ENCODE assay signal across 21 cellular contexts in genomic region chr19:50213925-50214324, GRCh38. TPM values are rescaled to one million over a fixed set of nuclear protein-coding genes. Genes with fewer than 3 reads are reported as not detected.
"Had no signal": no experiment of that assay in that cellular context is flagged by ENCODE, and none has a peak within 500 bp of the region (broad histone marks: within the 10 kb centered on the region; RNA-seq: fewer than 3 reads in every experiment).

No MANE protein-coding gene starts in this region.

- H3K36me3 ChIP-seq: brain microvascular endothelial cell had no signal

- H3K4me1 ChIP-seq: heart right ventricle had no signal

- ATAC-seq: stimulated activated naive CD8-positive, alpha-beta T cell treated with anti-CD3 and anti-CD28 coated beads, Interleukin-15, Interleukin-2, amounts not matched to agents 100 U/mL and 50 U/mL, for 24 hours had no signal

- FAIRE-seq: urothelium cell line had no signal

- DNase-seq: activated CD4-positive, alpha-beta T cell treated with anti-CD3 and anti-CD28 coated beads, Interleukin-2, amount 50 U/mL, for 1 hour; activated CD8-positive, alpha-beta memory T cell treated with anti-CD3 and anti-CD28 coated beads for 24 hours; activated CD8-positive, alpha-beta memory T cell treated with anti-CD3 and anti-CD28 coated beads, Interleukin-2, amount 50 U/mL, for 48 hours; activated effector memory CD4-positive, alpha-beta T cell treated with Interleukin-2 at 50 U/mL for 16 hours; activated naive CD4-positive, alpha-beta T cell treated with anti-CD3 and anti-CD28 coated beads, Interleukin-2, amount 10 ng/mL, durations not matched to agents 7 days and 5 days; activated T-cell treated with anti-CD3 and anti-CD28 coated beads, Interleukin-2, amount 50 U/mL, for 48 hours; brain microvascular endothelial cell; erythroblast; gastrocnemius medialis; heart right ventricle; nephron progenitor cell; nucleus accumbens; retina; stimulated activated naive CD8-positive, alpha-beta T cell treated with anti-CD3 and anti-CD28 coated beads, Interleukin-15, Interleukin-2, amounts not matched to agents 100 U/mL and 50 U/mL, for 24 hours; T1000 had no signal

- H3K27me3 ChIP-seq: brain microvascular endothelial cell, gastrocnemius medialis had no signal

- H3K9me3 ChIP-seq: gastrocnemius medialis had no signal

- H3K4me3 ChIP-seq: coronary artery, gastrocnemius medialis, heart right ventricle had no signal

- H3K27ac ChIP-seq: brain microvascular endothelial cell, coronary artery, heart right ventricle had no signal

RNA-seq across cellular contexts. Expression of gene MYH14, which starts 10.5 kb away (rescaled TPM):
- total RNA-seq: myocyte; T-helper 1 cell treated with Interleukin-12 subunit alpha and Interleukin-12 subunit beta and Interleukin-4 antibody, amounts not matched to agents 30 ng/mL and 1 ng/mL, for 36 hours had no signal

RNA-seq across cellular contexts. Expression of gene IZUMO2, which starts 50.8 kb away (rescaled TPM):
- total RNA-seq: aorta; gastrocnemius medialis; heart right ventricle; lung microvascular endothelial cell; myocyte; T-helper 1 cell treated with Interleukin-12 subunit alpha and Interleukin-12 subunit beta and Interleukin-4 antibody, amounts not matched to agents 30 ng/mL and 1 ng/mL, for 36 hours had no signal
- polyA plus RNA-seq: aorta, heart right ventricle had no signal
